1 cellular context compared by ENCODE assay signal in the genomic region with DNA sequence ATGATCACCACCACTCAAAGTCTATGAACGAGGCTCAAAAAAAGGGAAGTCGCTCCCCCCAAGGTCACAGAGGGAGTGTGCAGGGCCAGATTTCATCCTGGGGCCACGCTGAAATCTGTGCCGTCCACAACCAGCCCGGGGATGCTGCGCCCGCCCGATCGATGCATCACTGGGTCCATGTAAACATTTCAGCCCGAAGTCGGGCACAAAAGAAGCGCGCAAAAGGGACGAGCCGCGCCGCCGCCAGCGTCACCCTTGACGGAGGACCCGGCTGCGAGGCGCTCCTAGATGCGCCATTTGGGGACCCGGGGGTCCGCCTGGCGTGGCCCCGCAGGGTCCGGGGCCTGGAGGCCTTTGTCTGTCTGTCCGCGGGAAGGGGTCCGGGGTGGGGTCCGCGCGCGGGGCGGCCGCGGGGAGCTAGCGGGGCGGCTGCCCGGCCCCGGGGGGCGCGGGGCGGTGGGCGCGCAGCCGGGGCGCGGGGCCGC.
TF ChIP-seq lines count a peak whose summit lies in the region.

No MANE protein-coding gene starts in this region.

TF ChIP-seq in HepG2, 621 proteins besides CTCF, POLR2A, EP300 and RAD21 (continued from another document):
- TF ChIP-seq, protein P1, sequence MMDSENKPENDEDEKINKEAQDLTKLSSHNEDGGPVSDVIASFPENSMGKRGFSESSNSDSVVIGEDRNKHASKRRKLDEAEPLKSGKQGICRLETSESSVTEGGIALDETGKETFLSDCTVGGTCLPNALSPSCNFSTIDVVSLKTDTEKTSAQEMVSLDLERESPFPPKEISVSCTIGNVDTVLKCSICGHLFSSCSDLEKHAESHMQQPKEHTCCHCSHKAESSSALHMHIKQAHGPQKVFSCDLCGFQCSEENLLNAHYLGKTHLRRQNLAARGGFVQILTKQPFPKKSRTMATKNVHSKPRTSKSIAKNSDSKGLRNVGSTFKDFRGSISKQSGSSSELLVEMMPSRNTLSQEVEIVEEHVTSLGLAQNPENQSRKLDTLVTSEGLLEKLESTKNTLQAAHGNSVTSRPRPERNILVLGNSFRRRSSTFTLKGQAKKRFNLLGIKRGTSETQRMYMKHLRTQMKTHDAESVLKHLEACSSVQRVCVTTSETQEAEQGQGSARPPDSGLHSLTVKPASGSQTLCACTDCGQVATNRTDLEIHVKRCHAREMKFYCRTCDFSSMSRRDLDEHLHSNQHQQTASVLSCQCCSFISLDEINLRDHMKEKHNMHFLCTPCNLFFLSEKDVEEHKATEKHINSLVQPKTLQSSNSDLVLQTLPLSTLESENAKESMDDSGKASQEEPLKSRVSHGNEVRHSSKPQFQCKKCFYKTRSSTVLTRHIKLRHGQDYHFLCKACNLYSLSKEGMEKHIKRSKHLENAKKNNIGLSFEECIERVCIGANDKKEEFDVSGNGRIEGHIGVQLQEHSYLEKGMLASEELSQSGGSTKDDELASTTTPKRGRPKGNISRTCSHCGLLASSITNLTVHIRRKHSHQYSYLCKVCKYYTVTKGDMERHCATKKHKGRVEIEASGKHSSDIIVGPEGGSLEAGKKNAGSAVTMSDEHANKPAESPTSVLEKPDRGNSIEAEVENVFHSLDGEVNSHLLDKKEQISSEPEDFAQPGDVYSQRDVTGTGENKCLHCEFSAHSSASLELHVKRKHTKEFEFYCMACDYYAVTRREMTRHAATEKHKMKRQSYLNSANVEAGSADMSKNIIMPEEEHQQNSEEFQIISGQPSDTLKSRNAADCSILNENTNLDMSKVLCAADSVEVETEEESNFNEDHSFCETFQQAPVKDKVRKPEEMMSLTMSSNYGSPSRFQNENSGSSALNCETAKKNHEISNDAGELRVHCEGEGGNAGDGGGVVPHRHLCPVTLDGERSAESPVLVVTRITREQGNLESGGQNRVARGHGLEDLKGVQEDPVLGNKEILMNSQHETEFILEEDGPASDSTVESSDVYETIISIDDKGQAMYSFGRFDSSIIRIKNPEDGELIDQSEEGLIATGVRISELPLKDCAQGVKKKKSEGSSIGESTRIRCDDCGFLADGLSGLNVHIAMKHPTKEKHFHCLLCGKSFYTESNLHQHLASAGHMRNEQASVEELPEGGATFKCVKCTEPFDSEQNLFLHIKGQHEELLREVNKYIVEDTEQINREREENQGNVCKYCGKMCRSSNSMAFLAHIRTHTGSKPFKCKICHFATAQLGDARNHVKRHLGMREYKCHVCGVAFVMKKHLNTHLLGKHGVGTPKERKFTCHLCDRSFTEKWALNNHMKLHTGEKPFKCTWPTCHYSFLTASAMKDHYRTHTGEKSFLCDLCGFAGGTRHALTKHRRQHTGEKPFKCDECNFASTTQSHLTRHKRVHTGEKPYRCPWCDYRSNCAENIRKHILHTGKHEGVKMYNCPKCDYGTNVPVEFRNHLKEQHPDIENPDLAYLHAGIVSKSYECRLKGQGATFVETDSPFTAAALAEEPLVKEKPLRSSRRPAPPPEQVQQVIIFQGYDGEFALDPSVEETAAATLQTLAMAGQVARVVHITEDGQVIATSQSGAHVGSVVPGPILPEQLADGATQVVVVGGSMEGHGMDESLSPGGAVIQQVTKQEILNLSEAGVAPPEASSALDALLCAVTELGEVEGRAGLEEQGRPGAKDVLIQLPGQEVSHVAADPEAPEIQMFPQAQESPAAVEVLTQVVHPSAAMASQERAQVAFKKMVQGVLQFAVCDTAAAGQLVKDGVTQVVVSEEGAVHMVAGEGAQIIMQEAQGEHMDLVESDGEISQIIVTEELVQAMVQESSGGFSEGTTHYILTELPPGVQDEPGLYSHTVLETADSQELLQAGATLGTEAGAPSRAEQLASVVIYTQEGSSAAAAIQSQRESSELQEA (CRISPR knock-in tag; IDR thresholded peaks at IDR 0.05; ENCODE audit: not compliant biosample characterization) = no peak
- TF ChIP-seq, protein P2, sequence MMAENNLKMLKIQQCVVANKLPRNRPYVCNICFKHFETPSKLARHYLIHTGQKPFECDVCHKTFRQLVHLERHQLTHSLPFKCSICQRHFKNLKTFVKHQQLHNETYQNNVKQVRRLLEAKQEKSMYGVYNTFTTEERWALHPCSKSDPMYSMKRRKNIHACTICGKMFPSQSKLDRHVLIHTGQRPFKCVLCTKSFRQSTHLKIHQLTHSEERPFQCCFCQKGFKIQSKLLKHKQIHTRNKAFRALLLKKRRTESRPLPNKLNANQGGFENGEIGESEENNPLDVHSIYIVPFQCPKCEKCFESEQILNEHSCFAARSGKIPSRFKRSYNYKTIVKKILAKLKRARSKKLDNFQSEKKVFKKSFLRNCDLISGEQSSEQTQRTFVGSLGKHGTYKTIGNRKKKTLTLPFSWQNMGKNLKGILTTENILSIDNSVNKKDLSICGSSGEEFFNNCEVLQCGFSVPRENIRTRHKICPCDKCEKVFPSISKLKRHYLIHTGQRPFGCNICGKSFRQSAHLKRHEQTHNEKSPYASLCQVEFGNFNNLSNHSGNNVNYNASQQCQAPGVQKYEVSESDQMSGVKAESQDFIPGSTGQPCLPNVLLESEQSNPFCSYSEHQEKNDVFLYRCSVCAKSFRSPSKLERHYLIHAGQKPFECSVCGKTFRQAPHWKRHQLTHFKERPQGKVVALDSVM (CRISPR knock-in tag; IDR thresholded peaks at IDR 0.05) = 0 out of 2 replicates have a peak, but pooled peaks have one; percentile 28
- TF ChIP-seq, protein P3, sequence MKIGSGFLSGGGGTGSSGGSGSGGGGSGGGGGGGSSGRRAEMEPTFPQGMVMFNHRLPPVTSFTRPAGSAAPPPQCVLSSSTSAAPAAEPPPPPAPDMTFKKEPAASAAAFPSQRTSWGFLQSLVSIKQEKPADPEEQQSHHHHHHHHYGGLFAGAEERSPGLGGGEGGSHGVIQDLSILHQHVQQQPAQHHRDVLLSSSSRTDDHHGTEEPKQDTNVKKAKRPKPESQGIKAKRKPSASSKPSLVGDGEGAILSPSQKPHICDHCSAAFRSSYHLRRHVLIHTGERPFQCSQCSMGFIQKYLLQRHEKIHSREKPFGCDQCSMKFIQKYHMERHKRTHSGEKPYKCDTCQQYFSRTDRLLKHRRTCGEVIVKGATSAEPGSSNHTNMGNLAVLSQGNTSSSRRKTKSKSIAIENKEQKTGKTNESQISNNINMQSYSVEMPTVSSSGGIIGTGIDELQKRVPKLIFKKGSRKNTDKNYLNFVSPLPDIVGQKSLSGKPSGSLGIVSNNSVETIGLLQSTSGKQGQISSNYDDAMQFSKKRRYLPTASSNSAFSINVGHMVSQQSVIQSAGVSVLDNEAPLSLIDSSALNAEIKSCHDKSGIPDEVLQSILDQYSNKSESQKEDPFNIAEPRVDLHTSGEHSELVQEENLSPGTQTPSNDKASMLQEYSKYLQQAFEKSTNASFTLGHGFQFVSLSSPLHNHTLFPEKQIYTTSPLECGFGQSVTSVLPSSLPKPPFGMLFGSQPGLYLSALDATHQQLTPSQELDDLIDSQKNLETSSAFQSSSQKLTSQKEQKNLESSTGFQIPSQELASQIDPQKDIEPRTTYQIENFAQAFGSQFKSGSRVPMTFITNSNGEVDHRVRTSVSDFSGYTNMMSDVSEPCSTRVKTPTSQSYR (CRISPR knock-in tag; IDR thresholded peaks at IDR 0.05; ENCODE audit: borderline replicate concordance) = no peak
- TF ChIP-seq ZNF720 (CRISPR knock-in tag; IDR thresholded peaks at IDR 0.05) (no peak), RBAK (CRISPR knock-in tag; IDR thresholded peaks at IDR 0.05) (0 out of 2 replicates have a peak, but pooled peaks have one; percentile 22), CBX1 (IDR thresholded peaks at IDR 0.05; ENCODE audit: low read depth) (no peak), FOXK2 (IDR thresholded peaks at IDR 0.05) (no peak), TEAD3 (CRISPR knock-in tag; optimal IDR thresholded peaks at IDR 0.05; ENCODE audit: borderline replicate concordance) (peak; percentile 20), SOX13 (IDR thresholded peaks at IDR 0.05) (no peak), SOX13 (CRISPR knock-in tag; conservative IDR thresholded peaks at IDR 0.05 in 1 of 2, IDR thresholded peaks at IDR 0.05 in 1 of 2) (0 out of 4 replicates have a peak, but pooled peaks of 1 of the 2 experiments have one; percentile 33), ZBTB7A (CRISPR knock-in tag; IDR thresholded peaks at IDR 0.05) (no peak), KLF6 (CRISPR knock-in tag; IDR thresholded peaks at IDR 0.05) (no peak), ASH2L (IDR thresholded peaks at IDR 0.05; ENCODE audit: insufficient read length, low read depth, low read length) (peak; percentile 36), NFE2 (CRISPR knock-in tag; IDR thresholded peaks at IDR 0.05) (no peak), RFX1 (IDR thresholded peaks at IDR 0.05) (no peak), ELF1 (CRISPR knock-in tag; IDR thresholded peaks at IDR 0.05) (no peak)
- TF ChIP-seq, protein P4, sequence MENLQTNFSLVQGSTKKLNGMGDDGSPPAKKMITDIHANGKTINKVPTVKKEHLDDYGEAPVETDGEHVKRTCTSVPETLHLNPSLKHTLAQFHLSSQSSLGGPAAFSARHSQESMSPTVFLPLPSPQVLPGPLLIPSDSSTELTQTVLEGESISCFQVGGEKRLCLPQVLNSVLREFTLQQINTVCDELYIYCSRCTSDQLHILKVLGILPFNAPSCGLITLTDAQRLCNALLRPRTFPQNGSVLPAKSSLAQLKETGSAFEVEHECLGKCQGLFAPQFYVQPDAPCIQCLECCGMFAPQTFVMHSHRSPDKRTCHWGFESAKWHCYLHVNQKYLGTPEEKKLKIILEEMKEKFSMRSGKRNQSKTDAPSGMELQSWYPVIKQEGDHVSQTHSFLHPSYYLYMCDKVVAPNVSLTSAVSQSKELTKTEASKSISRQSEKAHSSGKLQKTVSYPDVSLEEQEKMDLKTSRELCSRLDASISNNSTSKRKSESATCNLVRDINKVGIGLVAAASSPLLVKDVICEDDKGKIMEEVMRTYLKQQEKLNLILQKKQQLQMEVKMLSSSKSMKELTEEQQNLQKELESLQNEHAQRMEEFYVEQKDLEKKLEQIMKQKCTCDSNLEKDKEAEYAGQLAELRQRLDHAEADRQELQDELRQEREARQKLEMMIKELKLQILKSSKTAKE (CRISPR knock-in tag; IDR thresholded peaks at IDR 0.05; ENCODE audit: borderline replicate concordance) = no peak
- TF ChIP-seq, protein P5, sequence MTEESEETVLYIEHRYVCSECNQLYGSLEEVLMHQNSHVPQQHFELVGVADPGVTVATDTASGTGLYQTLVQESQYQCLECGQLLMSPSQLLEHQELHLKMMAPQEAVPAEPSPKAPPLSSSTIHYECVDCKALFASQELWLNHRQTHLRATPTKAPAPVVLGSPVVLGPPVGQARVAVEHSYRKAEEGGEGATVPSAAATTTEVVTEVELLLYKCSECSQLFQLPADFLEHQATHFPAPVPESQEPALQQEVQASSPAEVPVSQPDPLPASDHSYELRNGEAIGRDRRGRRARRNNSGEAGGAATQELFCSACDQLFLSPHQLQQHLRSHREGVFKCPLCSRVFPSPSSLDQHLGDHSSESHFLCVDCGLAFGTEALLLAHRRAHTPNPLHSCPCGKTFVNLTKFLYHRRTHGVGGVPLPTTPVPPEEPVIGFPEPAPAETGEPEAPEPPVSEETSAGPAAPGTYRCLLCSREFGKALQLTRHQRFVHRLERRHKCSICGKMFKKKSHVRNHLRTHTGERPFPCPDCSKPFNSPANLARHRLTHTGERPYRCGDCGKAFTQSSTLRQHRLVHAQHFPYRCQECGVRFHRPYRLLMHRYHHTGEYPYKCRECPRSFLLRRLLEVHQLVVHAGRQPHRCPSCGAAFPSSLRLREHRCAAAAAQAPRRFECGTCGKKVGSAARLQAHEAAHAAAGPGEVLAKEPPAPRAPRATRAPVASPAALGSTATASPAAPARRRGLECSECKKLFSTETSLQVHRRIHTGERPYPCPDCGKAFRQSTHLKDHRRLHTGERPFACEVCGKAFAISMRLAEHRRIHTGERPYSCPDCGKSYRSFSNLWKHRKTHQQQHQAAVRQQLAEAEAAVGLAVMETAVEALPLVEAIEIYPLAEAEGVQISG (CRISPR knock-in tag; IDR thresholded peaks at IDR 0.05) = peak; percentile 2; the same call in 1 of the 2 replicates
